In the genomic region with DNA sequence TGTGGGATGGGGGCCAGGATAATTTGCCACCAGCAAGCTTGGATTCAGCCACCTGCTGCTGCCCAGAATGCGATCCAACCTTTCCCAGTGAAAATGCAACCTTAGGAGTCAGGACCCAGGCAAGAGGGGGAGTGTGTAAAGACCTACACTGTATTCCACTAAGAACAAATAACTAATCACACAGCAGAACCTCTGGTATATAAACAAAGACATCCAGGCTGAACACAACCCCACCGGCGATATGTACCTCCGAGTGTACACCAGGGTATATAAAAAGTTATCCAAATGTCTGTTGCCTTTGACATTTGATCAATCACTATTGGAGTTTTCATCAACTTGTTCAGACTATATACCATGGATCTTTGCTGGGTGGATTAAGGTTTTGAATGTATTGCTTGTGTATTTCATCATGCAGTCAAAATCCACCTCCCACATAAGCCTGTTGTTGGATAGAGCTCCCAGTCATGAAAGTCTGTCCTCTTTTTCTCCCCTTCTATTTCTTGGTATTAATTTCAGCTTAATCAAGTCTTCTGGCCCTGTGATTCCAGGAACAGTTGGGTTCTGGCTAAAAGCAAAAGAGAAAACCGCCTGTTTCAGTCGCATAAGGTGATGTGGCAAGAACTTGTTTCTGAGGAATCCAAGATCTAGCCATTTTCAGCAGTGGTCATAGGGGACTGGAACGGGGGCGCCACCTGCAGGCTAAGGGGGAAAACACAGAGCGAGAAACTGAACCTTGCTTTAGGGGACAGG, we compare ENCODE assay signal across 8 cellular contexts.
A peak's percentile ranks its signal among the peaks of the same experiment; 100 is the strongest.
DNase-seq lines count a peak whose midpoint lies in the region; ATAC-seq, FAIRE-seq and TF ChIP-seq lines count a peak whose summit lies in the region.

No MANE protein-coding gene starts in this region.

- CTCF ChIA-PET in CD8-positive, alpha-beta T cell (lab: Charles Lee): interaction anchor here (0.7 to 8.5 kb wide), 26 partner anchors 10 to 553 kb away, joined by 3 to 122 read pairs (median 4); no protein-coding TSS in a partner anchor

- FAIRE-seq in urothelium cell line (lab: Jason Lieb, UNC): no peak

- no peaks in the 10 kb centered on the region for H3K27me3 ChIP-seq in CD8-positive, alpha-beta T cell (ENCODE audit: insufficient read depth, low read length)
- no peaks in the 10 kb centered on the region for H3K27me3 ChIP-seq in heart left ventricle

- peak; percentile 93 for ATAC-seq in CD8-positive, alpha-beta T cell
- ATAC-seq in GM21576 (IDR thresholded peaks at IDR 0.05; ENCODE audit: unreplicated experiment) (peak; percentile 68), heart left ventricle (peak; percentile 48 to 81 (median 74))

- H3K36me3 ChIP-seq in CD8-positive, alpha-beta T cell (ENCODE audit: insufficient read depth, low read length): no peaks in the 10 kb centered on the region
- H3K36me3 ChIP-seq in heart left ventricle: no peaks in the 10 kb centered on the region

- TF ChIP-seq CTCF in CD8-positive, alpha-beta T cell (IDR thresholded peaks at IDR 0.05): peak; percentile 90
- TF ChIP-seq CTCF in heart left ventricle (IDR thresholded peaks at IDR 0.05): peak; percentile 86 to 95 (median 90)

- no peaks in the 10 kb centered on the region for H3K9me3 ChIP-seq in CD8-positive, alpha-beta T cell (ENCODE audit: low read length)
- no peaks in the 10 kb centered on the region for H3K9me3 ChIP-seq in heart left ventricle

- H3K4me3 Mint-ChIP-seq in CD8-positive, alpha-beta T cell: no peak overlapping the region

- H3K4me1 Mint-ChIP-seq in CD8-positive, alpha-beta T cell (ENCODE audit: low read depth): peaks cover 4% of the 10 kb centered on the region

- DNase-seq in CD8-positive, alpha-beta T cell: peak; percentile 56 to 83 (median 64)
- DNase-seq in NCI-H1092 treated with DMSO at 0.1 percent for 48 hours (lab: John Stamatoyannopoulos, UW) (peak; percentile 68), T follicular helper cell (ENCODE audit: low read depth) (peak; percentile 59), heart left ventricle (peak; percentile 64 to 81 (median 69)), putamen (ENCODE audit: low spot score) (peak; percentile 68), urothelium cell line (ENCODE audit: low spot score) (peak; percentile 76)
- DNase-seq in activated naive CD8-positive, alpha-beta T cell treated with anti-CD3 and anti-CD28 coated beads, Interleukin-2, amount 50 U/mL, for 16 hours (ENCODE audit: low read depth, low spot score): peak; percentile 60

- H3K27me3 Mint-ChIP-seq in CD8-positive, alpha-beta T cell (ENCODE audit: low read depth): no peaks in the 10 kb centered on the region

- no peak for TF ChIP-seq POLR2A in heart left ventricle (IDR thresholded peaks at IDR 0.05)

- no peaks in the 10 kb centered on the region for H3K4me1 ChIP-seq in CD8-positive, alpha-beta T cell (ENCODE audit: insufficient read depth, low read length)
- H3K4me1 ChIP-seq in heart left ventricle: peaks cover 0 to 48% (median 23%) of the 10 kb centered on the region in 12 donors

- no peaks in the 10 kb centered on the region for H3K9me3 Mint-ChIP-seq in CD8-positive, alpha-beta T cell

- WGBS in heart left ventricle, 4 donors: 39 to 45% (median 45%) methylated on average over 9 of the region's 9 CpGs

- H3K27ac Mint-ChIP-seq in CD8-positive, alpha-beta T cell: no peak overlapping the region

- no peak overlapping the region for H3K27ac ChIP-seq in CD8-positive, alpha-beta T cell (ENCODE audit: low read depth, low read length)
- H3K27ac ChIP-seq in heart left ventricle: peak overlapping the region in 2 of 12 donors; percentile 1 to 78

- intact Hi-C loops in CD8-positive, alpha-beta T cell (cut with DNase I, micrococcal nuclease): loop anchor here (1.0 to 10.0 kb wide), 6 partner anchors 54 to 496 kb away; no protein-coding TSS in a partner anchor
- intact Hi-C loops in heart left ventricle (cut with DNase I): loop anchor here (1.0 to 10.0 kb wide), 9 partner anchors 192 to 496 kb away; no protein-coding TSS in a partner anchor

- no peak overlapping the region for H3K4me3 ChIP-seq in CD8-positive, alpha-beta T cell (ENCODE audit: low read depth, low read length)
- H3K4me3 ChIP-seq in heart left ventricle: no peak overlapping the region

- no peaks in the 10 kb centered on the region for H3K36me3 Mint-ChIP-seq in CD8-positive, alpha-beta T cell

- POLR2A ChIA-PET in CD8-positive, alpha-beta T cell (lab: Charles Lee): interaction anchor here (0.6 kb wide), 1 partner anchor 446 kb away, joined by 6 read pairs; no protein-coding TSS in a partner anchor
